1 cellular context compared by ENCODE assay signal in the genomic region with DNA sequence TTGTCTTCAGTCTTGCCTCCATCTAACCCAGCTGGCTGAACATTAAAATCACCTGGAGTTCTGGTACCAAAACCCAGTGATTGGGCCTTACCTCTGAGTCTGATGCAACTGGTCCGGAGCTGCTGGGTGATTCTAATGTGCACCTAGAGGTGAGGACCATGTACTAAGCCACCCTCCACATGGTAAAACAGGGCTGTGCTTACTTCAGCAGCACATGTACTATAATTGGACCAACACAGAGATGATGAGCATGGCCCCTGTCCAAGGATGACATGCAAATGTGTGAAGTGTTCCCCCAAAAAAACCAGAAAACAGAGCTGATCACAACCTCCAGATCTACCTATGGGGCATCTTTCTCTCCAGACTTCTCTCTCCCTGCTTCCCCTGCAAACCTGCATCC.
TF ChIP-seq lines count a peak whose summit lies in the region.

No MANE protein-coding gene starts in this region.

TF ChIP-seq in K562, 482 proteins besides CTCF, POLR2A, EP300 and RAD21:
- TF ChIP-seq ZKSCAN1 (IDR thresholded peaks at IDR 0.05; ENCODE audit: low read depth, low read length) (no peak), HEY1 (CRISPR knock-in tag; IDR thresholded peaks at IDR 0.05; ENCODE audit: borderline replicate concordance) (no peak), MTA1 (IDR thresholded peaks at IDR 0.05; ENCODE audit: borderline replicate concordance) (no peak), ZNF3 (CRISPR knock-in tag; IDR thresholded peaks at IDR 0.05) (no peak), CBFB (CRISPR knock-in tag; IDR thresholded peaks at IDR 0.05) (no peak), GTF2A2 (tag; IDR thresholded peaks at IDR 0.05) (no peak), YY1 (IDR thresholded peaks at IDR 0.05; ENCODE audit: borderline replicate concordance in 1 of 3, control insufficient read depth in 1 of 3, extremely low read depth in 1 of 3, insufficient read depth in 3 of 3, insufficient read length in 1 of 3, insufficient replicate concordance in 2 of 3, low read depth in 1 of 3, low read length in 2 of 3) (no peak), SMARCB1 (IDR thresholded peaks at IDR 0.05; ENCODE audit: insufficient read length, low read depth) (no peak), SRSF3 (IDR thresholded peaks at IDR 0.05; ENCODE audit: insufficient read depth, low read length) (no peak), THRB (CRISPR knock-in tag; conservative IDR thresholded peaks at IDR 0.05) (no peak), CBFA2T2 (conservative IDR thresholded peaks at IDR 0.05) (no peak), HCFC1 (IDR thresholded peaks at IDR 0.05; ENCODE audit: low read depth, low read length) (no peak), THAP7 (CRISPR knock-in tag; IDR thresholded peaks at IDR 0.05) (no peak), HOMEZ (CRISPR knock-in tag; IDR thresholded peaks at IDR 0.05) (no peak), CBX5 (IDR thresholded peaks at IDR 0.05; ENCODE audit: borderline replicate concordance, low read depth) (no peak), PTBP1 (IDR thresholded peaks at IDR 0.05; ENCODE audit: low read depth, low read length) (no peak)
TF ChIP-seq in K562: peak in this region for 0.
